ENCODE assay signal across 8 cellular contexts in genomic region chr13:29593605-29594297, GRCh38. TPM values are rescaled to one million over a fixed set of nuclear protein-coding genes. Genes with fewer than 3 reads are reported as not detected.
DNase-seq lines count a peak whose midpoint lies in the region; ATAC-seq and TF ChIP-seq lines count a peak whose summit lies in the region.

No MANE protein-coding gene starts in this region.

- H2AFZ ChIP-seq in fibroblast of lung (ENCODE audit: low read length) = no peak overlapping the region

- peak overlapping the region; percentile 43 to 91 (median 71) for H3K4me3 ChIP-seq in fibroblast of lung (replicated peaks in 1 of 4; ENCODE audit: control extremely low read depth in 1 of 4, insufficient read depth in 1 of 4, low read depth in 3 of 4, low read length in 4 of 4)

- H3K36me3 Mint-ChIP-seq in T-helper 2 cell treated with Interferon-gamma antibody and Interleukin-4, amounts not matched to agents 5 μg/mL and 100 μg/mL, for 36 hours (ENCODE audit: low read depth) = peaks cover 7% of the 10 kb centered on the region
- no peaks in the 10 kb centered on the region for H3K36me3 Mint-ChIP-seq in T-helper 17 cell (ENCODE audit: low read depth)
- H3K36me3 Mint-ChIP-seq in stimulated activated effector memory CD8-positive, alpha-beta T cell treated with anti-CD3 and anti-CD28 coated beads, Interleukin-12 subunit alpha, Interleukin-12 subunit beta, amount 100 ng/mL, for 72 hours = peaks cover 71% of the 10 kb centered on the region

- H3K4me2 ChIP-seq in fibroblast of lung (ENCODE audit: extremely low read depth, insufficient read depth, low read length) = peak overlapping the region; percentile 33

- peak overlapping the region; percentile 92 for H3K4me3 Mint-ChIP-seq in T-helper 2 cell treated with Interferon-gamma antibody and Interleukin-4, amounts not matched to agents 5 μg/mL and 100 μg/mL, for 36 hours
- H3K4me3 Mint-ChIP-seq in T-helper 17 cell = peak overlapping the region; percentile 92
- peak overlapping the region; percentile 81 for H3K4me3 Mint-ChIP-seq in stimulated activated effector memory CD8-positive, alpha-beta T cell treated with anti-CD3 and anti-CD28 coated beads, Interleukin-12 subunit alpha, Interleukin-12 subunit beta, amount 100 ng/mL, for 72 hours

- H3K9me3 Mint-ChIP-seq in T-helper 2 cell treated with Interferon-gamma antibody and Interleukin-4, amounts not matched to agents 5 μg/mL and 100 μg/mL, for 36 hours = no peaks in the 10 kb centered on the region
- no peaks in the 10 kb centered on the region for H3K9me3 Mint-ChIP-seq in stimulated activated effector memory CD8-positive, alpha-beta T cell treated with anti-CD3 and anti-CD28 coated beads, Interleukin-12 subunit alpha, Interleukin-12 subunit beta, amount 100 ng/mL, for 72 hours

- peaks cover 61% of the 10 kb centered on the region for H3K79me2 ChIP-seq in fibroblast of lung (ENCODE audit: control insufficient read depth, insufficient read depth, low read length)

- no peaks in the 10 kb centered on the region for H3K27me3 Mint-ChIP-seq in T-helper 2 cell treated with Interferon-gamma antibody and Interleukin-4, amounts not matched to agents 5 μg/mL and 100 μg/mL, for 36 hours (ENCODE audit: low read depth)
- H3K27me3 Mint-ChIP-seq in T-helper 17 cell = peaks cover 4% of the 10 kb centered on the region

- no peaks in the 10 kb centered on the region for H3K9me3 ChIP-seq in T-helper 17 cell (ENCODE audit: control insufficient read depth, low read length, poor library complexity, severe bottlenecking)
- H3K9me3 ChIP-seq in fibroblast of lung (ENCODE audit: control insufficient read depth, insufficient read depth, low read depth, low read length) = no peaks in the 10 kb centered on the region

- H3K4me1 ChIP-seq in fibroblast of lung (ENCODE audit: control insufficient read depth, extremely low read depth, insufficient read depth, low read length) = peaks cover 14% of the 10 kb centered on the region

- H3K27ac ChIP-seq in fibroblast of lung (ENCODE audit: insufficient read depth, low read length) = no peak overlapping the region

- no peak for DNase-seq in T-helper 2 cell treated with Interferon-gamma antibody and Interleukin-4, amounts not matched to agents 5 μg/mL and 100 μg/mL, for 36 hours (ENCODE audit: low spot score)
- no peak for DNase-seq in T-helper 2 cell
- DNase-seq in T-helper 17 cell = no peak
- no peak for DNase-seq in fibroblast of lung (ENCODE audit: low read depth in 2 of 2)
- DNase-seq in stimulated activated effector memory CD8-positive, alpha-beta T cell treated with anti-CD3 and anti-CD28 coated beads, Interleukin-12 subunit alpha, Interleukin-12 subunit beta, amount 100 ng/mL, for 72 hours (ENCODE audit: low spot score in 2 of 2) = no peak
- DNase-seq in islet precursor cell = no peak
- no peak for DNase-seq in GM03348 (ENCODE audit: low spot score)

- no peaks in the 10 kb centered on the region for H3K36me3 ChIP-seq in fibroblast of lung (ENCODE audit: control insufficient read depth, insufficient read depth, low read length)

- no peaks in the 10 kb centered on the region for H4K20me1 ChIP-seq in fibroblast of lung (ENCODE audit: control insufficient read depth, extremely low read depth, insufficient read depth, low read length)

- ATAC-seq in T-helper 17 cell (no peak), GM18873 (IDR thresholded peaks at IDR 0.05; ENCODE audit: low FRiP score, unreplicated experiment) (no peak)
- no peak for ATAC-seq in stimulated activated effector memory CD8-positive, alpha-beta T cell treated with anti-CD3 and anti-CD28 coated beads, Interleukin-12 subunit alpha, Interleukin-12 subunit beta, amount 100 ng/mL, for 72 hours

- H3K27ac Mint-ChIP-seq in T-helper 2 cell treated with Interferon-gamma antibody and Interleukin-4, amounts not matched to agents 5 μg/mL and 100 μg/mL, for 36 hours = peak overlapping the region; percentile 93
- peak overlapping the region; percentile 90 for H3K27ac Mint-ChIP-seq in T-helper 17 cell
- peak overlapping the region; percentile 96 for H3K27ac Mint-ChIP-seq in stimulated activated effector memory CD8-positive, alpha-beta T cell treated with anti-CD3 and anti-CD28 coated beads, Interleukin-12 subunit alpha, Interleukin-12 subunit beta, amount 100 ng/mL, for 72 hours

- no peaks in the 10 kb centered on the region for H3K27me3 ChIP-seq in fibroblast of lung (ENCODE audit: control insufficient read depth, insufficient read depth, low read length)

- peaks cover 47% of the 10 kb centered on the region for H3K4me1 Mint-ChIP-seq in T-helper 2 cell treated with Interferon-gamma antibody and Interleukin-4, amounts not matched to agents 5 μg/mL and 100 μg/mL, for 36 hours (ENCODE audit: low read depth)
- H3K4me1 Mint-ChIP-seq in T-helper 17 cell = peaks cover 44% of the 10 kb centered on the region
- H3K4me1 Mint-ChIP-seq in stimulated activated effector memory CD8-positive, alpha-beta T cell treated with anti-CD3 and anti-CD28 coated beads, Interleukin-12 subunit alpha, Interleukin-12 subunit beta, amount 100 ng/mL, for 72 hours = peaks cover 65% of the 10 kb centered on the region

- H3K9ac ChIP-seq in fibroblast of lung (ENCODE audit: insufficient read depth, low read length) = no peak overlapping the region

- TF ChIP-seq CTCF in fibroblast of lung (conservative IDR thresholded peaks at IDR 0.05 in 1 of 2, IDR thresholded peaks at IDR 0.05 in 1 of 2; ENCODE audit: low read depth in 1 of 2, low read length in 2 of 2) = no peak

RNA-seq across cellular contexts. Expression of gene SLC7A1, which starts 1.7 kb away (rescaled TPM):
- total RNA-seq in T-helper 17 cell (10 to 100 TPM; 15.5 to 28.3 TPM), fibroblast of lung (18.0 and 26.6 TPM in 2 replicates)
- polyA plus RNA-seq in fibroblast of lung = 15.4 and 20.5 TPM in 2 replicates
- polyA plus RNA-seq in fibroblast of lung (2012) = 21.2 and 23.7 TPM in 2 replicates
- polyA minus RNA-seq in fibroblast of lung (ENCODE audit: low replicate concordance) = 83.6 and 99.7 TPM in 2 replicates
